ENCODE assay signal across 1 cellular context in the genomic region with DNA sequence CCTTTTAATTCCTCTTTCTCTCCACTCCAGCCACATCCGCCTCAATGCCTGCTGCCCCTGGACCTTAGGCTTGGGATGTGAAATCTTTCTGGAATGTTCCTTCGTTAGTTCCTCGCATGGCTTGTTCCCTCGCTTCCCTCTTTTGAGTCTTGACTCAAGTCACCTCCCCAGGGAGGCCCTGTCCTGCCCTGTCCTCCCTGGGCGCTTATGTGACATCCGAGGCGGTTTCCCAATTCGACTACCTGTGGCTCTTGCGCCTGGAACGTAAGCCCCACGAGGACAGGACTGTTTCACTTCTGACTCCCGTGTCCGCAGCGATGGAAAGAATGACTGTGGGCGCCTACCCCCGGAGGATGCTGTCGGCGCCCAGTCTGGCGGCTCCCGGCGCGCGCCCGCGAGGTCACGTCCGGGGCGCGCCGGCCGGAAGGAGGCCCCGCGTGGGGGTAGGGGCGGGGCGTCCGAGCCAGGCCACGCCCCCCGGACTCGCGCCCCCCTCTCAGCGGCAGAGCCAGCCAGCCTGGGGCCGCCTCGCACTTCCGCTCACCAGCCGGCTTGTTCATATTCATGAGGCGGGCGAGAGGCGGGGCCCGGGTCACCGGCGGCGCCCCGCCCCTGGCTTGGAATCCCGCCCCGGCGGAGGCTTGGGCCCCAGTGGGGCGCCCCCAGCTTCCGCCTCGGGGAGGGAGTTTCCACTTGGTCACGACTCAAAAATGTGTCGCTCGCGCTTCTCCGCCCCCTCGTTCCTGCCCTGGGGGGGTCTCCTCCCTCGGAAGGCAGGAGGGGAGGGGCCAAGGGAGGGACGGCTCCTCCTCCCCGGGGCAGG.
TF ChIP-seq lines count a peak whose summit lies in the region.

No MANE protein-coding gene starts in this region.

TF ChIP-seq in HEK293, 187 proteins besides CTCF, POLR2A, EP300 and RAD21 (continued from another document and continues in another):
- TF ChIP-seq ZNF19 (tag by site-specific recombination; IDR thresholded peaks at IDR 0.05; ENCODE audit: low read depth) = no peak
- no peak for TF ChIP-seq PRDM1 (tag by site-specific recombination; IDR thresholded peaks at IDR 0.05)
- TF ChIP-seq ZNF530 (tag by site-specific recombination; IDR thresholded peaks at IDR 0.05; ENCODE audit: low read depth) = no peak
- TF ChIP-seq SETDB1 (IDR thresholded peaks at IDR 0.05; ENCODE audit: insufficient read length, low read length) = no peak
- no peak for TF ChIP-seq KLF7 (tag by site-specific recombination; IDR thresholded peaks at IDR 0.05; ENCODE audit: borderline replicate concordance)
- TF ChIP-seq OVOL3 (tag by site-specific recombination; IDR thresholded peaks at IDR 0.05) = no peak
- TF ChIP-seq, protein P1, sequence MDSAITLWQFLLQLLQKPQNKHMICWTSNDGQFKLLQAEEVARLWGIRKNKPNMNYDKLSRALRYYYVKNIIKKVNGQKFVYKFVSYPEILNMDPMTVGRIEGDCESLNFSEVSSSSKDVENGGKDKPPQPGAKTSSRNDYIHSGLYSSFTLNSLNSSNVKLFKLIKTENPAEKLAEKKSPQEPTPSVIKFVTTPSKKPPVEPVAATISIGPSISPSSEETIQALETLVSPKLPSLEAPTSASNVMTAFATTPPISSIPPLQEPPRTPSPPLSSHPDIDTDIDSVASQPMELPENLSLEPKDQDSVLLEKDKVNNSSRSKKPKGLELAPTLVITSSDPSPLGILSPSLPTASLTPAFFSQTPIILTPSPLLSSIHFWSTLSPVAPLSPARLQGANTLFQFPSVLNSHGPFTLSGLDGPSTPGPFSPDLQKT (IDR thresholded peaks at IDR 0.05; ENCODE audit: borderline replicate concordance, low read depth, low read length) = no peak
- TF ChIP-seq ZEB2 (tag by site-specific recombination; IDR thresholded peaks at IDR 0.05) = peak; percentile 80
- TF ChIP-seq, protein P2, sequence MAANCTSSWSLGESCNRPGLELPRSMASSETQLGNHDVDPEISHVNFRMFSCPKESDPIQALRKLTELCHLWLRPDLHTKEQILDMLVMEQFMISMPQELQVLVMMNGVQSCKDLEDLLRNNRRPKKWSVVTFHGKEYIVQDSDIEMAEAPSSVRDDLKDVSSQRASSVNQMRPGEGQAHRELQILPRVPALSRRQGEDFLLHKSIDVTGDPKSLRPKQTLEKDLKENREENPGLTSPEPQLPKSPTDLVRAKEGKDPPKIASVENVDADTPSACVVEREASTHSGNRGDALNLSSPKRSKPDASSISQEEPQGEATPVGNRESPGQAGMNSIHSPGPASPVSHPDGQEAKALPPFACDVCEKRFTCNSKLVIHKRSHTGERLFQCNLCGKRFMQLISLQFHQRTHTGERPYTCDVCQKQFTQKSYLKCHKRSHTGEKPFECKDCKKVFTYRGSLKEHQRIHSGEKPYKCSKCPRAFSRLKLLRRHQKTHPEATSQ (tag by site-specific recombination; IDR thresholded peaks at IDR 0.05) = no peak
- no peak for TF ChIP-seq ZNF223 (tag by site-specific recombination; IDR thresholded peaks at IDR 0.05)
- TF ChIP-seq, protein P3, sequence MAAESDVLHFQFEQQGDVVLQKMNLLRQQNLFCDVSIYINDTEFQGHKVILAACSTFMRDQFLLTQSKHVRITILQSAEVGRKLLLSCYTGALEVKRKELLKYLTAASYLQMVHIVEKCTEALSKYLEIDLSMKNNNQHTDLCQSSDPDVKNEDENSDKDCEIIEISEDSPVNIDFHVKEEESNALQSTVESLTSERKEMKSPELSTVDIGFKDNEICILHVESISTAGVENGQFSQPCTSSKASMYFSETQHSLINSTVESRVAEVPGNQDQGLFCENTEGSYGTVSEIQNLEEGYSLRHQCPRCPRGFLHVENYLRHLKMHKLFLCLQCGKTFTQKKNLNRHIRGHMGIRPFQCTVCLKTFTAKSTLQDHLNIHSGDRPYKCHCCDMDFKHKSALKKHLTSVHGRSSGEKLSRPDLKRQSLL (tag by site-specific recombination; IDR thresholded peaks at IDR 0.05) = no peak
- no peak for TF ChIP-seq ZNF354C (tag by site-specific recombination; IDR thresholded peaks at IDR 0.05; ENCODE audit: borderline replicate concordance, low read depth)
- no peak for TF ChIP-seq ZNF670 (tag by site-specific recombination; IDR thresholded peaks at IDR 0.05; ENCODE audit: low read depth)
- TF ChIP-seq ZNF114 (tag by site-specific recombination; IDR thresholded peaks at IDR 0.05) = no peak
- no peak for TF ChIP-seq ZNF16 (tag by site-specific recombination; IDR thresholded peaks at IDR 0.05; ENCODE audit: low read depth)
- TF ChIP-seq ZNF600 (tag by site-specific recombination; IDR thresholded peaks at IDR 0.05) = no peak
- TF ChIP-seq, protein P4, sequence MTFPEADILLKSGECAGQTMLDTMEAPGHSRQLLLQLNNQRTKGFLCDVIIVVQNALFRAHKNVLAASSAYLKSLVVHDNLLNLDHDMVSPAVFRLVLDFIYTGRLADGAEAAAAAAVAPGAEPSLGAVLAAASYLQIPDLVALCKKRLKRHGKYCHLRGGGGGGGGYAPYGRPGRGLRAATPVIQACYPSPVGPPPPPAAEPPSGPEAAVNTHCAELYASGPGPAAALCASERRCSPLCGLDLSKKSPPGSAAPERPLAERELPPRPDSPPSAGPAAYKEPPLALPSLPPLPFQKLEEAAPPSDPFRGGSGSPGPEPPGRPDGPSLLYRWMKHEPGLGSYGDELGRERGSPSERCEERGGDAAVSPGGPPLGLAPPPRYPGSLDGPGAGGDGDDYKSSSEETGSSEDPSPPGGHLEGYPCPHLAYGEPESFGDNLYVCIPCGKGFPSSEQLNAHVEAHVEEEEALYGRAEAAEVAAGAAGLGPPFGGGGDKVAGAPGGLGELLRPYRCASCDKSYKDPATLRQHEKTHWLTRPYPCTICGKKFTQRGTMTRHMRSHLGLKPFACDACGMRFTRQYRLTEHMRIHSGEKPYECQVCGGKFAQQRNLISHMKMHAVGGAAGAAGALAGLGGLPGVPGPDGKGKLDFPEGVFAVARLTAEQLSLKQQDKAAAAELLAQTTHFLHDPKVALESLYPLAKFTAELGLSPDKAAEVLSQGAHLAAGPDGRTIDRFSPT (tag by site-specific recombination; IDR thresholded peaks at IDR 0.05) = no peak
- no peak for TF ChIP-seq ZNF266 (tag by site-specific recombination; IDR thresholded peaks at IDR 0.05; ENCODE audit: low read depth)
- TF ChIP-seq SCRT2 (tag by site-specific recombination; IDR thresholded peaks at IDR 0.05) = peak; percentile 82
- TF ChIP-seq ZNF473 (tag by site-specific recombination; IDR thresholded peaks at IDR 0.05) = no peak
- TF ChIP-seq ZNF2 (tag by site-specific recombination; IDR thresholded peaks at IDR 0.05) = no peak
- TF ChIP-seq ZNF274 (IDR thresholded peaks at IDR 0.05; ENCODE audit: low read length) = no peak
- TF ChIP-seq ZNF274 (tag by site-specific recombination; IDR thresholded peaks at IDR 0.05; ENCODE audit: borderline replicate concordance) = no peak
- no peak for TF ChIP-seq HOXA7 (CRISPR knock-in tag; IDR thresholded peaks at IDR 0.05; ENCODE audit: borderline replicate concordance)
- TF ChIP-seq ZNF776 (tag by site-specific recombination; IDR thresholded peaks at IDR 0.05; ENCODE audit: borderline replicate concordance) = no peak
- TF ChIP-seq ZNF548 (tag by site-specific recombination; IDR thresholded peaks at IDR 0.05) = no peak
- TF ChIP-seq ZNF10 (tag by site-specific recombination; IDR thresholded peaks at IDR 0.05) = no peak
- no peak for TF ChIP-seq ZNF366 (tag by site-specific recombination; conservative IDR thresholded peaks at IDR 0.05)
- TF ChIP-seq, protein P5, sequence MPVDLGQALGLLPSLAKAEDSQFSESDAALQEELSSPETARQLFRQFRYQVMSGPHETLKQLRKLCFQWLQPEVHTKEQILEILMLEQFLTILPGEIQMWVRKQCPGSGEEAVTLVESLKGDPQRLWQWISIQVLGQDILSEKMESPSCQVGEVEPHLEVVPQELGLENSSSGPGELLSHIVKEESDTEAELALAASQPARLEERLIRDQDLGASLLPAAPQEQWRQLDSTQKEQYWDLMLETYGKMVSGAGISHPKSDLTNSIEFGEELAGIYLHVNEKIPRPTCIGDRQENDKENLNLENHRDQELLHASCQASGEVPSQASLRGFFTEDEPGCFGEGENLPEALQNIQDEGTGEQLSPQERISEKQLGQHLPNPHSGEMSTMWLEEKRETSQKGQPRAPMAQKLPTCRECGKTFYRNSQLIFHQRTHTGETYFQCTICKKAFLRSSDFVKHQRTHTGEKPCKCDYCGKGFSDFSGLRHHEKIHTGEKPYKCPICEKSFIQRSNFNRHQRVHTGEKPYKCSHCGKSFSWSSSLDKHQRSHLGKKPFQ (tag by site-specific recombination; IDR thresholded peaks at IDR 0.05) = no peak
- no peak for TF ChIP-seq ZBTB17 (tag by site-specific recombination; IDR thresholded peaks at IDR 0.05)
- TF ChIP-seq ZNF514 (tag by site-specific recombination; IDR thresholded peaks at IDR 0.05) = no peak
- no peak for TF ChIP-seq ZNF23 (tag by site-specific recombination; IDR thresholded peaks at IDR 0.05; ENCODE audit: borderline replicate concordance)
- TF ChIP-seq SP2 (tag by site-specific recombination; IDR thresholded peaks at IDR 0.05) = peak; percentile 82
- TF ChIP-seq ZXDB (tag by site-specific recombination; IDR thresholded peaks at IDR 0.05) = no peak
- TF ChIP-seq ZBTB7A (tag by site-specific recombination; IDR thresholded peaks at IDR 0.05; ENCODE audit: low read depth) = no peak
- TF ChIP-seq ZNF660 (tag by site-specific recombination; IDR thresholded peaks at IDR 0.05) = no peak
- TF ChIP-seq, protein P6, sequence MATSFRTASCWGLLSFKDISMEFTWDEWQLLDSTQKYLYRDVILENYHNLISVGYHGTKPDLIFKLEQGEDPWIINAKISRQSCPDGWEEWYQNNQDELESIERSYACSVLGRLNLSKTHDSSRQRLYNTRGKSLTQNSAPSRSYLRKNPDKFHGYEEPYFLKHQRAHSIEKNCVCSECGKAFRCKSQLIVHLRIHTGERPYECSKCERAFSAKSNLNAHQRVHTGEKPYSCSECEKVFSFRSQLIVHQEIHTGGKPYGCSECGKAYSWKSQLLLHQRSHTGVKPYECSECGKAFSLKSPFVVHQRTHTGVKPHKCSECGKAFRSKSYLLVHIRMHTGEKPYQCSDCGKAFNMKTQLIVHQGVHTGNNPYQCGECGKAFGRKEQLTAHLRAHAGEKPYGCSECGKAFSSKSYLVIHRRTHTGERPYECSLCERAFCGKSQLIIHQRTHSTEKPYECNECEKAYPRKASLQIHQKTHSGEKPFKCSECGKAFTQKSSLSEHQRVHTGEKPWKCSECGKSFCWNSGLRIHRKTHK (tag by site-specific recombination; IDR thresholded peaks at IDR 0.05) = no peak
- TF ChIP-seq, protein P7, sequence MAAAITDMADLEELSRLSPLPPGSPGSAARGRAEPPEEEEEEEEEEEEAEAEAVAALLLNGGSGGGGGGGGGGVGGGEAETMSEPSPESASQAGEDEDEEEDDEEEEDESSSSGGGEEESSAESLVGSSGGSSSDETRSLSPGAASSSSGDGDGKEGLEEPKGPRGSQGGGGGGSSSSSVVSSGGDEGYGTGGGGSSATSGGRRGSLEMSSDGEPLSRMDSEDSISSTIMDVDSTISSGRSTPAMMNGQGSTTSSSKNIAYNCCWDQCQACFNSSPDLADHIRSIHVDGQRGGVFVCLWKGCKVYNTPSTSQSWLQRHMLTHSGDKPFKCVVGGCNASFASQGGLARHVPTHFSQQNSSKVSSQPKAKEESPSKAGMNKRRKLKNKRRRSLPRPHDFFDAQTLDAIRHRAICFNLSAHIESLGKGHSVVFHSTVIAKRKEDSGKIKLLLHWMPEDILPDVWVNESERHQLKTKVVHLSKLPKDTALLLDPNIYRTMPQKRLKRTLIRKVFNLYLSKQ (tag by site-specific recombination; IDR thresholded peaks at IDR 0.05; ENCODE audit: borderline replicate concordance) = no peak
- TF ChIP-seq, protein P8, sequence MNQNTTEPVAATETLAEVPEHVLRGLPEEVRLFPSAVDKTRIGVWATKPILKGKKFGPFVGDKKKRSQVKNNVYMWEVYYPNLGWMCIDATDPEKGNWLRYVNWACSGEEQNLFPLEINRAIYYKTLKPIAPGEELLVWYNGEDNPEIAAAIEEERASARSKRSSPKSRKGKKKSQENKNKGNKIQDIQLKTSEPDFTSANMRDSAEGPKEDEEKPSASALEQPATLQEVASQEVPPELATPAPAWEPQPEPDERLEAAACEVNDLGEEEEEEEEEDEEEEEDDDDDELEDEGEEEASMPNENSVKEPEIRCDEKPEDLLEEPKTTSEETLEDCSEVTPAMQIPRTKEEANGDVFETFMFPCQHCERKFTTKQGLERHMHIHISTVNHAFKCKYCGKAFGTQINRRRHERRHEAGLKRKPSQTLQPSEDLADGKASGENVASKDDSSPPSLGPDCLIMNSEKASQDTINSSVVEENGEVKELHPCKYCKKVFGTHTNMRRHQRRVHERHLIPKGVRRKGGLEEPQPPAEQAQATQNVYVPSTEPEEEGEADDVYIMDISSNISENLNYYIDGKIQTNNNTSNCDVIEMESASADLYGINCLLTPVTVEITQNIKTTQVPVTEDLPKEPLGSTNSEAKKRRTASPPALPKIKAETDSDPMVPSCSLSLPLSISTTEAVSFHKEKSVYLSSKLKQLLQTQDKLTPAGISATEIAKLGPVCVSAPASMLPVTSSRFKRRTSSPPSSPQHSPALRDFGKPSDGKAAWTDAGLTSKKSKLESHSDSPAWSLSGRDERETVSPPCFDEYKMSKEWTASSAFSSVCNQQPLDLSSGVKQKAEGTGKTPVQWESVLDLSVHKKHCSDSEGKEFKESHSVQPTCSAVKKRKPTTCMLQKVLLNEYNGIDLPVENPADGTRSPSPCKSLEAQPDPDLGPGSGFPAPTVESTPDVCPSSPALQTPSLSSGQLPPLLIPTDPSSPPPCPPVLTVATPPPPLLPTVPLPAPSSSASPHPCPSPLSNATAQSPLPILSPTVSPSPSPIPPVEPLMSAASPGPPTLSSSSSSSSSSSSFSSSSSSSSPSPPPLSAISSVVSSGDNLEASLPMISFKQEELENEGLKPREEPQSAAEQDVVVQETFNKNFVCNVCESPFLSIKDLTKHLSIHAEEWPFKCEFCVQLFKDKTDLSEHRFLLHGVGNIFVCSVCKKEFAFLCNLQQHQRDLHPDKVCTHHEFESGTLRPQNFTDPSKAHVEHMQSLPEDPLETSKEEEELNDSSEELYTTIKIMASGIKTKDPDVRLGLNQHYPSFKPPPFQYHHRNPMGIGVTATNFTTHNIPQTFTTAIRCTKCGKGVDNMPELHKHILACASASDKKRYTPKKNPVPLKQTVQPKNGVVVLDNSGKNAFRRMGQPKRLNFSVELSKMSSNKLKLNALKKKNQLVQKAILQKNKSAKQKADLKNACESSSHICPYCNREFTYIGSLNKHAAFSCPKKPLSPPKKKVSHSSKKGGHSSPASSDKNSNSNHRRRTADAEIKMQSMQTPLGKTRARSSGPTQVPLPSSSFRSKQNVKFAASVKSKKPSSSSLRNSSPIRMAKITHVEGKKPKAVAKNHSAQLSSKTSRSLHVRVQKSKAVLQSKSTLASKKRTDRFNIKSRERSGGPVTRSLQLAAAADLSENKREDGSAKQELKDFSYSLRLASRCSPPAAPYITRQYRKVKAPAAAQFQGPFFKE (tag by site-specific recombination; IDR thresholded peaks at IDR 0.05; ENCODE audit: borderline replicate concordance) = no peak
- no peak for TF ChIP-seq YY2 (tag by site-specific recombination; IDR thresholded peaks at IDR 0.05)
- TF ChIP-seq REPIN1 (tag by site-specific recombination; IDR thresholded peaks at IDR 0.05; ENCODE audit: low read depth) = no peak
- TF ChIP-seq, protein P9, sequence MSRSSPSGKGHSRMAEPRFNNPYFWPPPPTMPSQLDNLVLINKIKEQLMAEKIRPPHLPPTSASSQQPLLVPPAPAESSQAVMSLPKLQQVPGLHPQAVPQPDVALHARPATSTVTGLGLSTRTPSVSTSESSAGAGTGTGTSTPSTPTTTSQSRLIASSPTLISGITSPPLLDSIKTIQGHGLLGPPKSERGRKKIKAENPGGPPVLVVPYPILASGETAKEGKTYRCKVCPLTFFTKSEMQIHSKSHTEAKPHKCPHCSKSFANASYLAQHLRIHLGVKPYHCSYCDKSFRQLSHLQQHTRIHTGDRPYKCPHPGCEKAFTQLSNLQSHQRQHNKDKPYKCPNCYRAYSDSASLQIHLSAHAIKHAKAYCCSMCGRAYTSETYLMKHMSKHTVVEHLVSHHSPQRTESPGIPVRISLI (tag by site-specific recombination; IDR thresholded peaks at IDR 0.05) = no peak
- TF ChIP-seq ZNF707 (tag by site-specific recombination; IDR thresholded peaks at IDR 0.05) = no peak
- no peak for TF ChIP-seq ZSCAN16 (tag by site-specific recombination; IDR thresholded peaks at IDR 0.05)
